In the genomic region with DNA sequence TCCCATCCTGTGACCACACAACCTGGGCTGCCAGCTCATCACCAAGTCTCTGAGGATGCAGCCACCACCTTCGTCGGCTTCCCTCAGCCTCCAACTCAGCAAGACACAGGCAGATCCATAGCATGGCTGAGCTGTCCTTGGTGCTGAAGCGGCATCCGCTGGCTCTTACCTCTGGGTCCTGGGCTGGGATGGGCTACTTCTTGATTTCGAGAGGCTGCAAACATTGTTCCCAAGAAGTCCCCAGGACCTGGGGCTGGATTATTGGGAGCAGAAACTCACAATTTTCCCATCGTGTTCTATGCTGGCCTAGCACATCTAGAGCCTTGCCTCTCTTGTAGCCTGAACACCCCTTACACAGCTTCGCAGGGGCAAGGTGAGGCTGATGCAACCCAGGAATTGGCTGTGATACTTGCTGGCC, we compare ENCODE assay signal across 9 cellular contexts. TPM values are rescaled to one million over a fixed set of nuclear protein-coding genes. Genes with fewer than 3 reads are reported as not detected.
DNase-seq lines count a peak whose midpoint lies in the region; ATAC-seq and FAIRE-seq lines count a peak whose summit lies in the region.
"Had no signal": no experiment of that assay in that cellular context is flagged by ENCODE, and none has a peak within 500 bp of the region (broad histone marks: within the 10 kb centered on the region; RNA-seq: fewer than 3 reads in every experiment).

No MANE protein-coding gene starts in this region.

- FAIRE-seq in frontal cortex (lab: Jason Lieb, UNC) = no peak

- ATAC-seq in GM18873 (IDR thresholded peaks at IDR 0.05; ENCODE audit: low FRiP score, unreplicated experiment) = no peak

- peak; percentile 35 for DNase-seq in NCI-H82 (lab: John Stamatoyannopoulos, UW)
- DNase-seq in NCI-H82 treated with DMSO at 0.1 percent for 48 hours (lab: John Stamatoyannopoulos, UW; ENCODE audit: unreplicated experiment) = no peak
- peak; percentile 13 for DNase-seq in SK-N-DZ (ENCODE audit: low spot score)
- peak; percentile 9 for DNase-seq in fibroblast of the conjunctiva (ENCODE audit: low read depth)
- peak; percentile 25 for DNase-seq in stimulated activated CD4-positive, alpha-beta T cell treated with anti-CD3 and anti-CD28 coated beads, Interleukin-15, amount 100 ng/mL, for 24 hours
- DNase-seq in NCI-H2196 treated with DMSO at 0.1 percent for 48 hours (lab: John Stamatoyannopoulos, UW; ENCODE audit: unreplicated experiment) = no peak
- DNase-seq in frontal cortex (ENCODE audit: low spot score in 2 of 2) = no peak

RNA-seq across cellular contexts. Expression of gene C1QA, which starts 24.9 kb away (rescaled TPM):
- not detected in 2 replicates for polyA plus RNA-seq in SK-N-DZ (2014; cell fraction: cytosol; rRNA removed)
- polyA plus RNA-seq in SK-N-DZ (2014; cell fraction: nucleus; rRNA removed) = not detected in 2 replicates
- total RNA-seq in frontal cortex = 8.6 TPM

RNA-seq across cellular contexts. Expression of gene C1QC, which starts 31.9 kb away (rescaled TPM):
- not detected in 2 replicates for polyA plus RNA-seq in SK-N-DZ (2014; cell fraction: cytosol; rRNA removed)
- polyA plus RNA-seq in SK-N-DZ (2014; cell fraction: nucleus; rRNA removed) = not detected in 2 replicates
- total RNA-seq in frontal cortex = 7.3 TPM

RNA-seq across cellular contexts. Expression of gene C1QB, which starts 41.5 kb away (rescaled TPM):
- polyA plus RNA-seq in SK-N-DZ (2014; cell fraction: cytosol; rRNA removed) = not detected in 2 replicates
- polyA plus RNA-seq in SK-N-DZ (2014; cell fraction: nucleus; rRNA removed) = not detected in 2 replicates
- total RNA-seq in frontal cortex = 5.3 TPM

RNA-seq across cellular contexts. Expression of gene EPHA8, which starts 48.2 kb away (rescaled TPM):
- 0.07 and 0.25 TPM in 2 replicates for polyA plus RNA-seq in SK-N-DZ (2014; cell fraction: cytosol; rRNA removed)
- polyA plus RNA-seq in SK-N-DZ (2014; cell fraction: nucleus; rRNA removed) = 0.08 and 0.50 TPM in 2 replicates
- 2.0 TPM for total RNA-seq in frontal cortex
- total RNA-seq: lung had no signal

Comparison
In these comparisons a context has a peak if more than half of its experiments do, and no peak if none do; other contexts are left out.
1. DNase-seq: peak in NCI-H82 (single experiment), SK-N-DZ (single experiment), fibroblast of the conjunctiva (single experiment) and stimulated activated CD4-positive, alpha-beta T cell treated with anti-CD3 and anti-CD28 coated beads, Interleukin-15, amount 100 ng/mL, for 24 hours (single experiment); none in NCI-H82 treated with DMSO at 0.1 percent for 48 hours (single experiment), NCI-H2196 treated with DMSO at 0.1 percent for 48 hours (single experiment) and frontal cortex (0 of 2).